12 cellular contexts compared by ENCODE assay signal in genomic region chr18:31500161-31500688, GRCh38. TPM values are rescaled to one million over a fixed set of nuclear protein-coding genes. Genes with fewer than 3 reads are reported as not detected.
DNase-seq lines count a peak whose midpoint lies in the region; ATAC-seq and TF ChIP-seq lines count a peak whose summit lies in the region.
"Had no signal": no experiment of that assay in that cellular context is flagged by ENCODE, and none has a peak within 500 bp of the region (broad histone marks: within the 10 kb centered on the region; RNA-seq: fewer than 3 reads in every experiment).

No MANE protein-coding gene starts in this region.

- no peak for TF ChIP-seq CTCF in gastrocnemius medialis (IDR thresholded peaks at IDR 0.05 in 4 of 5, conservative IDR thresholded peaks at IDR 0.05 in 1 of 5)

- no peaks in the 10 kb centered on the region for H3K9me3 Mint-ChIP-seq in T-cell
- H3K9me3 Mint-ChIP-seq: stimulated activated naive CD8-positive, alpha-beta T cell treated with anti-CD3 and anti-CD28 coated beads, Interleukin-15, Interleukin-2, amounts not matched to agents 100 ng/mL and 50 ng/mL, for 24 hours had no signal

- no peak for TF ChIP-seq POLR2A in gastrocnemius medialis (IDR thresholded peaks at IDR 0.05)

- peaks cover 26 to 35% of the 10 kb centered on the region in 2 donors for H3K27me3 Mint-ChIP-seq in T-cell

- peak in 1 of 2 donors; percentile 35 for DNase-seq in left colon
- no peak for DNase-seq in NCI-H1092 (lab: John Stamatoyannopoulos, UW)
- DNase-seq in activated gamma-delta T cell treated with Interleukin-2 at 50 U/mL for 16 hours: no peak
- DNase-seq in gastrocnemius medialis: no peak
- no peak for DNase-seq in T-cell
- DNase-seq: NCI-H526 treated with DMSO at 0.1 percent for 48 hours had no signal

- H3K4me3 ChIP-seq in gastrocnemius medialis: no peak overlapping the region

- no peak overlapping the region for H3K4me3 Mint-ChIP-seq in T-cell
- H3K4me3 Mint-ChIP-seq: stimulated activated naive CD8-positive, alpha-beta T cell treated with anti-CD3 and anti-CD28 coated beads, Interleukin-15, Interleukin-2, amounts not matched to agents 100 ng/mL and 50 ng/mL, for 24 hours had no signal

- H3K4me1 Mint-ChIP-seq in T-cell: peaks cover 0 to 9% (median 5%) of the 10 kb centered on the region in 3 donors

- POLR2A ChIA-PET in T-cell (lab: Charles Lee): no interaction called here

- no peaks in the 10 kb centered on the region for H3K36me3 Mint-ChIP-seq in T-cell

- H3K27me3 ChIP-seq in gastrocnemius medialis: peaks cover 0 to 11% (median 0%) of the 10 kb centered on the region in 3 donors

- H3K9me3 ChIP-seq in gastrocnemius medialis: no peaks in the 10 kb centered on the region

- no peaks in the 10 kb centered on the region for H3K36me3 ChIP-seq in gastrocnemius medialis

- ATAC-seq in GM18519 (IDR thresholded peaks at IDR 0.05; ENCODE audit: low FRiP score, unreplicated experiment): peak; percentile 91
- ATAC-seq in GM21737 (IDR thresholded peaks at IDR 0.05; ENCODE audit: unreplicated experiment): peak; percentile 90
- peak; percentile 65 for ATAC-seq in HG03521 (IDR thresholded peaks at IDR 0.05; ENCODE audit: unreplicated experiment)
- ATAC-seq in left colon: peak; percentile 20
- no peak for ATAC-seq in gastrocnemius medialis
- no peak for ATAC-seq in T-cell (replicated peaks in 1 of 4)
- ATAC-seq: esophagus mucosa had no signal

- H3K27ac Mint-ChIP-seq in T-cell: no peak overlapping the region
- H3K27ac Mint-ChIP-seq: stimulated activated naive CD8-positive, alpha-beta T cell treated with anti-CD3 and anti-CD28 coated beads, Interleukin-15, Interleukin-2, amounts not matched to agents 100 ng/mL and 50 ng/mL, for 24 hours had no signal

- H3K4me1 ChIP-seq in gastrocnemius medialis: peaks cover 0 to 4% of the 10 kb centered on the region in 2 donors

- in situ Hi-C loops in gastrocnemius medialis (cut with MboI; ENCODE audit: low sequenced_read_pairs in 4 of 4): no loop called here

- CTCF ChIA-PET in T-cell (lab: Charles Lee): no interaction called here

- no peak overlapping the region for H3K27ac ChIP-seq in gastrocnemius medialis

- intact Hi-C loops in left colon (cut with DNase I, micrococcal nuclease) (no loop called here), gastrocnemius medialis (cut with DNase I; ENCODE audit: low total_unique reads) (no loop called here)

RNA-seq across cellular contexts. Expression of gene DSG2, which starts 2.2 kb away (rescaled TPM):
- total RNA-seq in left colon (100 to 1,000 TPM; 311 to 330 TPM), gastrocnemius medialis (1 to 10 TPM in 3 of 4 donors, under 1 TPM in 1; 0.61 to 3.7 (median 2.0) TPM), T-cell (under 1 TPM; 0.07 to 0.83 (median 0.53) TPM)

RNA-seq across cellular contexts. Expression of gene DSG3, which starts 52.7 kb away (rescaled TPM):
- under 1 TPM; 0.15 to 0.20 TPM for total RNA-seq in left colon
- not detected for total RNA-seq in gastrocnemius medialis
- total RNA-seq in T-cell: not detected
- total RNA-seq: osteocyte had no signal

Comparison
In these comparisons a context has a peak if more than half of its experiments do, and no peak if none do; other contexts are left out.
1. ATAC-seq: peak in GM18519 (single experiment), GM21737 (single experiment), HG03521 (single experiment) and left colon (single experiment); none in gastrocnemius medialis (0 of 2) and T-cell (0 of 4).
2. RNA of gene DSG2, which starts 2.2 kb away (total RNA-seq): 311 to 330 TPM in left colon; 0.61 to 3.7 TPM in gastrocnemius medialis and 0.07 to 0.83 TPM in T-cell; every median in the first group is over 10 times any median in the second.